1 cellular context compared by ENCODE assay signal in genomic region chr7:141695803-141696289, GRCh38.
TF ChIP-seq lines count a peak whose summit lies in the region.

No MANE protein-coding gene starts in this region.

TF ChIP-seq in WTC11, 78 proteins besides CTCF, POLR2A, EP300 and RAD21 (continued from another document):
- TF ChIP-seq AFF4 (CRISPR knock-in tag; IDR thresholded peaks at IDR 0.05; ENCODE audit: borderline replicate concordance) (no peak), E2F5 (CRISPR knock-in tag; IDR thresholded peaks at IDR 0.05) (no peak), ELF4 (CRISPR knock-in tag; IDR thresholded peaks at IDR 0.05; ENCODE audit: low read depth) (no peak), RELA (CRISPR knock-in tag; IDR thresholded peaks at IDR 0.05; ENCODE audit: borderline replicate concordance) (no peak), TP53 (CRISPR knock-in tag; IDR thresholded peaks at IDR 0.05) (no peak), CREB1 (CRISPR knock-in tag; IDR thresholded peaks at IDR 0.05) (no peak)
